8 cellular contexts compared by ENCODE assay signal in the genomic region with DNA sequence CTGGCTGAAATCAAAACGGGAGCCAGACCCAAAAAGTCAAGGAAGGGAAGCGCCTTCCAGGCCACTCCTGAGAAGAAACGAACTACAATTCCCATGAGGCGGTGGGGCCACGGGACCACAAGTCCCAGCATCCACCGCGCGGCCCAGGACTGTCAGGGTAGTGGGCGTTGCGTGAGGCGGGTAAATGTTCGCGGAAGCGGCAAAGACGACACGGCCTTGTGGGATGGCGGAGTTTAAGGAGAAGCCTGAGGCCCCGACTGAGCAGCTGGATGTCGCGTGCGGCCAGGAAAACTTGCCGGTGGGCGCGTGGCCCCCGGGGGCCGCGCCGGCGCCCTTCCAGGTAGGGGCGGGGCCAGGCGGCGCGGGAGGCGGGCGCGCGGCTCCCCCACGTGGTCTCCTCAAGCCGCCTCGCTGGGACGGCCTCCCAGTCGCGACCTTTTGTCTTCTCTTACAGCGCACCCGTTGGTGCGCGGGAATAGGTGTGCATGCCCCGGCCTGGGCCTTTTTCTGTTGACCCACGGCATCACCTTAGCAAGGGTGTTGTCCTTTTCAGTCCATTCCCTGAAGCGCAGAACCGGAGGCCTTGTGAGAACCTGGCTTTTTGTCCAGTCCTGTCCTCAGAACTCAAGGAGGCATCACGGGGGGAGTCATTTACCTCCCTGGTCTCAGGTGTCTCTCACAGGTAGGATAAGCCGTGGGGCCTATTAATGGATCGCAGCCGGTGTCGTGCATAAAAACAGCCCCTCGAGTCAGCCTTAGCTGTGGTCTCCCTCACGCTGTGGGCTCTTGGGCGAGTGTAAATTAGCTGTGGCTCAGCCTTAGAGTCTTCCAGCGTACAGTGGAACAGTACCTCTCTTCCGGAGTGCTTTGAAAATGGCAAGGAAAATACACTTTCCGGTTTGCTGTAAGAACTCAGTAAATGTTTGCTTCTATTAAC. TPM values are rescaled to one million over a fixed set of nuclear protein-coding genes. Genes with fewer than 3 reads are reported as not detected.
DNase-seq lines count a peak whose midpoint lies in the region; ATAC-seq and TF ChIP-seq lines count a peak whose summit lies in the region.

SETMAR (plus strand) TSS at position 183 of the 937 bp plus-strand sequence; CDS start at position 185, 2 bp downstream.

- ATAC-seq in GM23338, result peak; percentile 92

- no peak for TF ChIP-seq POLR2A in stomach (IDR thresholded peaks at IDR 0.05)

- H3K36me3 Mint-ChIP-seq in GM23338 (ENCODE audit: low read depth), result peaks cover 14% of the 10 kb centered on the region; the same call in 2 of the 3 replicates

- peak within 1 kb of the TSS; percentile 97 for H3K27ac Mint-ChIP-seq in GM23338

- H3K79me2 ChIP-seq in GM23338 (replicated peaks; ENCODE audit: insufficient read depth) (peaks cover 38% of the 10 kb centered on the region), neural cell (replicated peaks; ENCODE audit: insufficient read depth, low read length) (peaks cover 12% of the 10 kb centered on the region)

- peak within 1 kb of the TSS; percentile 92 for H3K4me3 Mint-ChIP-seq in GM23338

- peak; percentile 20 for TF ChIP-seq RAD21 in neural cell (conservative IDR thresholded peaks at IDR 0.05)

- H3F3A ChIP-seq in GM23338 (replicated peaks; ENCODE audit: low read depth) (no peaks in the 10 kb centered on the region), neural cell (ENCODE audit: insufficient read depth, low read length, poor library complexity, severe bottlenecking) (no peaks in the 10 kb centered on the region)

- H4K20me1 ChIP-seq in GM23338 (replicated peaks; ENCODE audit: insufficient read depth) (no peaks in the 10 kb centered on the region), neural cell (ENCODE audit: insufficient read depth) (no peaks in the 10 kb centered on the region)

- TF ChIP-seq CTCF in GM23338 (conservative IDR thresholded peaks at IDR 0.05; ENCODE audit: low read depth in 2 of 2), result no peak; a peak in 1 of 4 replicates
- TF ChIP-seq CTCF in neural cell (IDR thresholded peaks at IDR 0.05; ENCODE audit: poor library complexity, severe bottlenecking), result peak; percentile 23
- no peak for TF ChIP-seq CTCF in stomach (IDR thresholded peaks at IDR 0.05)

- no peaks in the 10 kb centered on the region for H3K27me3 ChIP-seq in GM23338 (ENCODE audit: insufficient read depth)
- H3K27me3 ChIP-seq in neural cell (ENCODE audit: insufficient read depth, low read depth, low read length), result no peaks in the 10 kb centered on the region
- no peaks in the 10 kb centered on the region for H3K27me3 ChIP-seq in stomach

- H3K4me3 ChIP-seq in GM23338 (peak within 1 kb of the TSS; percentile 92), neural cell (ENCODE audit: low read length) (peak within 1 kb of the TSS; percentile 76), stomach (peak within 1 kb of the TSS; percentile 56 to 81 (median 76))

- peak within 1 kb of the TSS; percentile 92 for H2AFZ ChIP-seq in GM23338
- peak within 1 kb of the TSS; percentile 95 for H2AFZ ChIP-seq in neural cell (ENCODE audit: low read depth, low read length)

- DNase-seq in EH (ENCODE audit: low read depth) (peak; percentile 85), GM23338 (ENCODE audit: low spot score) (peak; percentile 95), Kasumi-1 (lab: John Stamatoyannopoulos, UW) (peak; percentile 82 to 92), SHP77 treated with DMSO at 0.1 percent for 48 hours (lab: John Stamatoyannopoulos, UW) (peak; percentile 50), fibroblast of the conjunctiva (ENCODE audit: low read depth) (peak; percentile 83), stomach (peak; percentile 92)
- DNase-seq in activated effector memory CD4-positive, alpha-beta T cell treated with anti-CD3 and anti-CD28 coated beads, Interleukin-2, amount 50 U/mL, for 16 hours, result peak; percentile 94

- WGBS in stomach, 5 donors, result 0 to 1% (median 1%) methylated on average over 41 to 62 of the region's 62 CpGs

- H3K9me3 ChIP-seq in neural cell (ENCODE audit: low read length) (no peaks in the 10 kb centered on the region), stomach (no peaks in the 10 kb centered on the region)

- H3K27ac ChIP-seq in GM23338 (ENCODE audit: low read depth), result peak within 1 kb of the TSS; percentile 92
- peak within 1 kb of the TSS; percentile 94 for H3K27ac ChIP-seq in neural cell (ENCODE audit: low read length)
- peak within 1 kb of the TSS; percentile 91 to 98 (median 95) for H3K27ac ChIP-seq in stomach

- H3K4me2 ChIP-seq in GM23338 (peak within 1 kb of the TSS; percentile 81), neural cell (ENCODE audit: low read length) (peak within 1 kb of the TSS; percentile 92)

- intact Hi-C loops in stomach (cut with DNase I; ENCODE audit: low total_unique reads), result no loop called here

- peaks cover 36% of the 10 kb centered on the region for H3K4me1 Mint-ChIP-seq in GM23338

- no peaks in the 10 kb centered on the region for H3K9me3 Mint-ChIP-seq in GM23338

- H3K9ac ChIP-seq in neural cell (ENCODE audit: low read length), result peak within 1 kb of the TSS; percentile 92

- H3K36me3 ChIP-seq in GM23338 (ENCODE audit: insufficient read depth) (0 out of 2 replicates have a peak, but pooled peaks cover 3% of the 10 kb centered on the region), neural cell (ENCODE audit: insufficient read depth, low read length) (no peaks in the 10 kb centered on the region), stomach (peaks cover 0 to 5% (median 2%) of the 10 kb centered on the region in 4 donors)

- peaks cover 27% of the 10 kb centered on the region for H3K4me1 ChIP-seq in GM23338 (ENCODE audit: insufficient read depth)
- peaks cover 13 to 45% (median 25%) of the 10 kb centered on the region in 4 donors for H3K4me1 ChIP-seq in stomach

- peak; percentile 67 for TF ChIP-seq EP300 in neural cell (conservative IDR thresholded peaks at IDR 0.05; ENCODE audit: poor library complexity, severe bottlenecking)
- TF ChIP-seq EP300 in stomach (IDR thresholded peaks at IDR 0.05), result no peak

- no peaks in the 10 kb centered on the region for H3K9me2 ChIP-seq in GM23338 (ENCODE audit: insufficient read depth)
- no peaks in the 10 kb centered on the region for H3K9me2 ChIP-seq in neural cell (ENCODE audit: insufficient read depth, low read length)

- peaks cover 3% of the 10 kb centered on the region for H3K27me3 Mint-ChIP-seq in GM23338 (ENCODE audit: insufficient read depth, low read depth, poor library complexity)

TF ChIP-seq in GM23338, 12 proteins besides CTCF, POLR2A, EP300 and RAD21:
- peak; percentile 45; the same call in 1 of the 2 replicates for TF ChIP-seq CREB1 (CRISPR knock-in tag; IDR thresholded peaks at IDR 0.05; ENCODE audit: low read depth)
- TF ChIP-seq ZNF114 (CRISPR knock-in tag; IDR thresholded peaks at IDR 0.05), result no peak
- TF ChIP-seq POLR2AphosphoS5 (IDR thresholded peaks at IDR 0.05; ENCODE audit: low read depth), result peak; percentile 72
- peak; percentile 96 for TF ChIP-seq ETS1 (IDR thresholded peaks at IDR 0.05)
TF ChIP-seq in GM23338: peak in this region for 3.

TF ChIP-seq in neural cell, 6 proteins besides CTCF, POLR2A, EP300 and RAD21:
- peak; percentile 92 for TF ChIP-seq MXI1 (conservative IDR thresholded peaks at IDR 0.05; ENCODE audit: poor library complexity, severe bottlenecking)
- TF ChIP-seq REST (IDR thresholded peaks at IDR 0.05; ENCODE audit: borderline replicate concordance), result peak; percentile 55
- TF ChIP-seq TAF1 (IDR thresholded peaks at IDR 0.05; ENCODE audit: low read depth), result no peak
- peak; percentile 35 for TF ChIP-seq SMC3 (conservative IDR thresholded peaks at IDR 0.05; ENCODE audit: poor library complexity)
- TF ChIP-seq EZH2 (IDR thresholded peaks at IDR 0.05; ENCODE audit: borderline replicate concordance, insufficient read depth, low read length, poor library complexity, severe bottlenecking), result no peak
- TF ChIP-seq POLR2AphosphoS5 (IDR thresholded peaks at IDR 0.05), result peak; percentile 91

RNA-seq across cellular contexts. Expression of gene SETMAR, which starts in this region (rescaled TPM):
- 14.6 and 19.8 TPM in 2 replicates for total RNA-seq in GM23338 (2014; rRNA removed; shearing (Covaris generic))
- 11.2 and 12.9 TPM in 2 replicates for polyA plus RNA-seq in GM23338 (2016; fragmentation: Nextera tagmentation; extraction: Ambion mirVana)
- polyA plus RNA-seq in neural cell, result 37.1 and 41.3 TPM in 2 replicates
- polyA minus RNA-seq in neural cell, result 52.1 and 54.3 TPM in 2 replicates
- 10 to 100 TPM in 3 of 5 donors, 1 to 10 TPM in 2; 3.1 to 28.0 (median 10.5) TPM for total RNA-seq in stomach
- 10 to 100 TPM; 11.5 to 15.7 (median 14.9) TPM for polyA plus RNA-seq in stomach

Comparison
In these comparisons a context has a peak if more than half of its experiments do, and no peak if none do; other contexts are left out.
1. Peak in every context shown above with its lines: DNase-seq, ATAC-seq, H3K4me3 ChIP-seq and H3K27ac ChIP-seq.